8 cellular contexts compared by ENCODE assay signal in the genomic region with DNA sequence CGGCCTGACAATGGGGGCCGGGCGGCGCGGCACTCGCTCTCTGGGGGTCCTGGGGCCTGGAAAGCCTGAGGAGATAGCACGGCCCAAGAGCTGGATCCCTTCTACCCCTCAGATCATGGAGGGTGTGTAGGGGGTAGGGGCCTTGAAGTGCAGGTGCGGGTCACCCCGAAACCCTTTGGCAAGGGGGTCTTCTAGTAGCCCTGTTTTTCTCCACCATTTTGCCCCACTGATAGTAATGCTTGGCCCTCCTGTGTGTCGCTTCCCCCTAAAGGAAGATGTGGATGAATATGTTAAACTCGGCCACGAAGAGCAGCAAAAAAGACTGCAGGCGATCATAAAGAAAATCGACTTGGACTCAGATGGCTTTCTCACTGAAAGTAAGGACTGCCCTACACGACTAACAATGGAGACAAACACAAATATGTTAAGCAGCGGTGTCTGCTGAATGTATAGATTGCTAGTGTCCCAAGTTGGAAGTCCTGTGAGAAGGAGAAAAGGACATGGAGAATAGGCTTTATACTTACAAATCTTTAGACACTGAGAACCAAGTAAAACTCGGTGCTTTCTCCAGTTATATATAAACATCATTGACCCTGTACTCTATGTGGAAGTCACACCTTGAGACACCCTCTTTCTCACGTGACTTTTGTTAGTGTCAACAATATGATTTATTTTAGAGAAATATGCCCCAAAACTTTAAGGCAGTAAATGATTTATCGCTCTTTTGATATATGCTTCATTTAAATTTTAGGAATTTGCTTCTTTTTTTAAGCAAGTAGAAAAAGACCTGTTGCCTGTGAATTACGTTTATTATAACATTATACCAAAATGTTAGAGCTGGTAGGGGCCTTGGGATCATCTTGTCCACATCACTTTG. TPM values are rescaled to one million over a fixed set of nuclear protein-coding genes. Genes with fewer than 3 reads are reported as not detected.
DNase-seq lines count a peak whose midpoint lies in the region; ATAC-seq and TF ChIP-seq lines count a peak whose summit lies in the region.

No MANE protein-coding gene starts in this region.

- H3K4me3 Mint-ChIP-seq in CD8-positive, alpha-beta memory T cell, result peak overlapping the region; percentile 86 to 96 (median 89)
- peak overlapping the region; percentile 82 for H3K4me3 Mint-ChIP-seq in activated CD4-positive, alpha-beta memory T cell treated with anti-CD3 and anti-CD28 coated beads, Interleukin-2, amount 10 ng/mL, durations not matched to agents 7 days and 5 days

- peak overlapping the region; percentile 61 to 98 (median 88) for H3K27ac Mint-ChIP-seq in CD8-positive, alpha-beta memory T cell
- H3K27ac Mint-ChIP-seq in activated CD4-positive, alpha-beta memory T cell treated with anti-CD3 and anti-CD28 coated beads, Interleukin-2, amount 10 ng/mL, durations not matched to agents 7 days and 5 days, result peak overlapping the region; percentile 68

- peak overlapping the region; percentile 68 for H3K4me3 ChIP-seq in CD8-positive, alpha-beta memory T cell (ENCODE audit: low read length)
- H3K4me3 ChIP-seq in right cardiac atrium (ENCODE audit: low read length), result peak overlapping the region; percentile 79
- H3K4me3 ChIP-seq in skin epidermis, result peak overlapping the region; percentile 60 to 93 (median 69)

- CTCF ChIA-PET in CD8-positive, alpha-beta memory T cell (lab: Charles Lee), result interaction anchor here (0.8 to 2.3 kb wide), 4 partner anchors 9 to 66 kb away, joined by 3 to 8 read pairs (median 3); a partner anchor contains a TSS
- CTCF ChIA-PET in activated CD4-positive, alpha-beta memory T cell treated with anti-CD3 and anti-CD28 coated beads, Interleukin-2, amount 10 ng/mL, durations not matched to agents 7 days and 5 days (lab: Charles Lee), result interaction anchor here (1.3 to 1.4 kb wide), 2 partner anchors 9 to 30 kb away, joined by 4 to 7 read pairs; no protein-coding TSS in a partner anchor
- CTCF ChIA-PET in GM10248 (lab: Yijun Ruan, JAX), result interaction anchor here (2.1 kb wide), 1 partner anchor 14 kb away, joined by 9 read pairs; no protein-coding TSS in a partner anchor

- H3K36me3 Mint-ChIP-seq in CD8-positive, alpha-beta memory T cell, result peaks cover 4 to 44% (median 10%) of the 10 kb centered on the region in 3 donors
- H3K36me3 Mint-ChIP-seq in activated CD4-positive, alpha-beta memory T cell treated with anti-CD3 and anti-CD28 coated beads, Interleukin-2, amount 10 ng/mL, durations not matched to agents 7 days and 5 days (ENCODE audit: low read depth), result peaks cover 29% of the 10 kb centered on the region

- H3K27me3 ChIP-seq in CD8-positive, alpha-beta memory T cell (ENCODE audit: insufficient read depth, low read length, poor library complexity, severe bottlenecking), result no peaks in the 10 kb centered on the region
- no peaks in the 10 kb centered on the region for H3K27me3 ChIP-seq in right cardiac atrium (ENCODE audit: control insufficient read depth, insufficient read depth)

- peaks cover 20% of the 10 kb centered on the region for H3K4me1 ChIP-seq in CD8-positive, alpha-beta memory T cell (ENCODE audit: insufficient read depth, low read length)
- H3K4me1 ChIP-seq in right cardiac atrium (ENCODE audit: control insufficient read depth, insufficient read depth, low read length), result no peaks in the 10 kb centered on the region

- intact Hi-C loops in right cardiac atrium (cut with DNase I), result no loop called here

- H3K27ac ChIP-seq in CD8-positive, alpha-beta memory T cell (ENCODE audit: low read depth, low read length), result peak overlapping the region; percentile 58
- peak overlapping the region; percentile 70 for H3K27ac ChIP-seq in right cardiac atrium (ENCODE audit: low read length)
- H3K27ac ChIP-seq in skin epidermis, result peak overlapping the region in 20 of 21 experiments; percentile 30 to 90 (median 82)

- H3K27me3 Mint-ChIP-seq in CD8-positive, alpha-beta memory T cell, result peaks cover 0 to 1% of the 10 kb centered on the region in 2 donors
- H3K27me3 Mint-ChIP-seq in activated CD4-positive, alpha-beta memory T cell treated with anti-CD3 and anti-CD28 coated beads, Interleukin-2, amount 10 ng/mL, durations not matched to agents 7 days and 5 days, result no peaks in the 10 kb centered on the region

- no peaks in the 10 kb centered on the region for H3K9me3 ChIP-seq in CD8-positive, alpha-beta memory T cell (ENCODE audit: low read length)
- no peaks in the 10 kb centered on the region for H3K9me3 ChIP-seq in right cardiac atrium (ENCODE audit: control insufficient read depth, low read length)

- WGBS in right cardiac atrium, result 14% methylated on average over 20 of the region's 20 CpGs

- ATAC-seq in HG02571 (IDR thresholded peaks at IDR 0.05; ENCODE audit: unreplicated experiment) (peak; percentile 2), right cardiac atrium (no peak), HG02759 (IDR thresholded peaks at IDR 0.05; ENCODE audit: unreplicated experiment) (no peak)

- DNase-seq in CD8-positive, alpha-beta memory T cell, result no peak
- no peak for DNase-seq in activated CD4-positive, alpha-beta memory T cell treated with anti-CD3 and anti-CD28 coated beads, Interleukin-2, amount 10 ng/mL, durations not matched to agents 7 days and 5 days
- DNase-seq in right cardiac atrium, result no peak
- no peak for DNase-seq in GDM1 (lab: John Stamatoyannopoulos, UW)
- DNase-seq in GM10248 (ENCODE audit: extremely low spot score), result no peak

- H3K9me3 Mint-ChIP-seq in CD8-positive, alpha-beta memory T cell, result no peaks in the 10 kb centered on the region
- H3K9me3 Mint-ChIP-seq in activated CD4-positive, alpha-beta memory T cell treated with anti-CD3 and anti-CD28 coated beads, Interleukin-2, amount 10 ng/mL, durations not matched to agents 7 days and 5 days, result no peaks in the 10 kb centered on the region

- POLR2A ChIA-PET in CD8-positive, alpha-beta memory T cell (lab: Charles Lee), result interaction anchor here (0.6 to 2.8 kb wide), 5 partner anchors 27 to 1217 kb away, joined by 3 to 14 read pairs (median 7); a partner anchor contains a TSS
- POLR2A ChIA-PET in activated CD4-positive, alpha-beta memory T cell treated with anti-CD3 and anti-CD28 coated beads, Interleukin-2, amount 10 ng/mL, durations not matched to agents 7 days and 5 days (lab: Charles Lee), result interaction anchor here (1.0 to 2.1 kb wide), 8 partner anchors 9 to 114 kb away, joined by 3 to 12 read pairs (median 4); a partner anchor contains a TSS
- POLR2A ChIA-PET in GM10248 (lab: Yijun Ruan, JAX), result no interaction called here

- H3K36me3 ChIP-seq in CD8-positive, alpha-beta memory T cell (ENCODE audit: insufficient read depth, low read length), result peaks cover 4% of the 10 kb centered on the region

- TF ChIP-seq CTCF in GM10248 (IDR thresholded peaks at IDR 0.05; ENCODE audit: control extremely low read depth, extremely low read depth, low read depth, missing control alignments), result no peak

- peaks cover 31 to 46% (median 45%) of the 10 kb centered on the region in 3 donors for H3K4me1 Mint-ChIP-seq in CD8-positive, alpha-beta memory T cell
- H3K4me1 Mint-ChIP-seq in activated CD4-positive, alpha-beta memory T cell treated with anti-CD3 and anti-CD28 coated beads, Interleukin-2, amount 10 ng/mL, durations not matched to agents 7 days and 5 days, result peaks cover 40% of the 10 kb centered on the region

RNA-seq across cellular contexts. Expression of a gene that starts 0.8 kb away (rescaled TPM):
- 10 to 100 TPM; 35.9 to 37.1 TPM for total RNA-seq in CD8-positive, alpha-beta memory T cell
- 54.2 TPM for polyA plus RNA-seq in CD8-positive, alpha-beta memory T cell
- 10 to 100 TPM; 23.0 to 24.9 TPM for total RNA-seq in activated CD4-positive, alpha-beta memory T cell treated with anti-CD3 and anti-CD28 coated beads, Interleukin-2, amount 10 ng/mL, durations not matched to agents 7 days and 5 days
- total RNA-seq in right cardiac atrium, result 10 to 100 TPM; 25.1 to 36.0 (median 29.5) TPM
- 31.7 TPM for polyA plus RNA-seq in right cardiac atrium

RNA-seq across cellular contexts. Expression of a gene that starts 27.2 kb away (rescaled TPM):
- total RNA-seq in CD8-positive, alpha-beta memory T cell, result 10 to 100 TPM; 15.5 to 16.0 TPM
- polyA plus RNA-seq in CD8-positive, alpha-beta memory T cell, result 26.6 TPM
- 10 to 100 TPM; 19.2 to 21.9 TPM for total RNA-seq in activated CD4-positive, alpha-beta memory T cell treated with anti-CD3 and anti-CD28 coated beads, Interleukin-2, amount 10 ng/mL, durations not matched to agents 7 days and 5 days
- 10 to 100 TPM; 35.9 to 43.5 (median 37.7) TPM for total RNA-seq in right cardiac atrium
- polyA plus RNA-seq in right cardiac atrium, result 16.3 TPM
